1 cellular context compared by ENCODE assay signal in the genomic region with DNA sequence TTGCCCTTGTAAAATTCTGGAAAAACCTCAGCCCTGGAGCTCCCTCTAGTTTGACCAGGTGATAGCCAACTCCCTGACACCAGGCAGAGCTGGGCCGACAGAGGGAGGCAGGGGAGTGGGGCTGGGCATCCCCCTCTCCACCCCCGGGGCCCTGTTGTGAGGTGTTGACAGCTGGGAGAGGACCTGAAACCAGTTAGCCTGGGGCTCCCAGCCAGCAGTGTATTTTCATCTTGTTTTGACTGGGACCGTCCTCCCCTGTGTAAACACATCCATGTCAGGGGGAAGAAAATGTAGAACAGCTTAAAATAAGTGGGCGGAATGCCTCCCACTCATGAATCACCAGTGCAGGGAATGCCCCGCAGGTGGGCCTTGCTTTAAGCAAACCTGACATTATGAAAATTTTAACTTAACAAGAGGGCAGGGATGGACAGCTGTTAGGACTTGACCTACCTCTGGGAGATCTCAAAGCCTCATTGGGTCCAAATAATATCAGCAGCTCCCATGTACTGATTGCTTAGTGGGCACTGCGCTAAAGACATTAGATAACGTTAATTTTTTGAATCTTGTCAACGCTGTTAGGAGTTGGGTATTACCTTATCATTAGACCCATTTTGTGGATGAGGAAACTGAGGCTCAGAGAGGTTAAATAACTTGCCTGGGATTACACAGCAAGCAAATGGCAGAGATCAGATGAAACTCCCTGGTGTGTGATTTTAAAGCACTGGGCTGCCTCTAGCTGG.
TF ChIP-seq lines count a peak whose summit lies in the region.

No MANE protein-coding gene starts in this region.

TF ChIP-seq in SK-N-SH, 30 proteins besides CTCF, POLR2A, EP300 and RAD21 (continued from another document):
- TF ChIP-seq, protein P1, sequence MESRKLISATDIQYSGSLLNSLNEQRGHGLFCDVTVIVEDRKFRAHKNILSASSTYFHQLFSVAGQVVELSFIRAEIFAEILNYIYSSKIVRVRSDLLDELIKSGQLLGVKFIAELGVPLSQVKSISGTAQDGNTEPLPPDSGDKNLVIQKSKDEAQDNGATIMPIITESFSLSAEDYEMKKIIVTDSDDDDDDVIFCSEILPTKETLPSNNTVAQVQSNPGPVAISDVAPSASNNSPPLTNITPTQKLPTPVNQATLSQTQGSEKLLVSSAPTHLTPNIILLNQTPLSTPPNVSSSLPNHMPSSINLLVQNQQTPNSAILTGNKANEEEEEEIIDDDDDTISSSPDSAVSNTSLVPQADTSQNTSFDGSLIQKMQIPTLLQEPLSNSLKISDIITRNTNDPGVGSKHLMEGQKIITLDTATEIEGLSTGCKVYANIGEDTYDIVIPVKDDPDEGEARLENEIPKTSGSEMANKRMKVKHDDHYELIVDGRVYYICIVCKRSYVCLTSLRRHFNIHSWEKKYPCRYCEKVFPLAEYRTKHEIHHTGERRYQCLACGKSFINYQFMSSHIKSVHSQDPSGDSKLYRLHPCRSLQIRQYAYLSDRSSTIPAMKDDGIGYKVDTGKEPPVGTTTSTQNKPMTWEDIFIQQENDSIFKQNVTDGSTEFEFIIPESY (IDR thresholded peaks at IDR 0.05; ENCODE audit: borderline replicate concordance, low read depth): no peak
